ENCODE assay signal across 17 cellular contexts in the genomic region with DNA sequence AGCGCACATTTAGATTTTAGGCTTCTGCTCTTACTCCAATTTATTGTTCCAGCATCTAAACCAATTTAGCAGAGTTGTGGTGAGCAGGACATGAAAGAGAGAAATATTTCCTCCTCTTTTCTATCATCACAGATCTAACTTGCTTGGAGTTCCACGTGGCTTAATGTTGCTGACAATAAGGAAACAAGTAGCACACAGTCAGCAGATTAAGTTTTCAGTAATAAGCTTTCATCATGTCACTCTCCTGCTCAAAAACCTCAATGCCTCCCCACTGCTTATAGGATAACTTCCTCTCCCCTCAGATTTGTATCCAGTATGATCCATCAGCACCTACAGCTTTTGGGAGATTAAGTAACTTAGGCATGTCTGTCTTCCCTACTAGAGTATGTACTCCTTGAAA. TPM values are rescaled to one million over a fixed set of nuclear protein-coding genes. Genes with fewer than 3 reads are reported as not detected.
A peak's percentile ranks its signal among the peaks of the same experiment; 100 is the strongest.
DNase-seq lines count a peak whose midpoint lies in the region; ATAC-seq, FAIRE-seq and TF ChIP-seq lines count a peak whose summit lies in the region.
"Had no signal": no experiment of that assay in that cellular context is flagged by ENCODE, and none has a peak within 500 bp of the region (broad histone marks: within the 10 kb centered on the region; RNA-seq: fewer than 3 reads in every experiment).

No MANE protein-coding gene starts in this region.

- no peak overlapping the region for H3K9ac ChIP-seq in keratinocyte (ENCODE audit: control insufficient read depth, extremely low read depth, insufficient read depth, low read length)

- H3K4me3 Mint-ChIP-seq in WTC11 = no peak overlapping the region
- H3K4me3 Mint-ChIP-seq in naive thymus-derived CD8-positive, alpha-beta T cell = no peak overlapping the region
- H3K4me3 Mint-ChIP-seq: CD4-positive, CD25-positive, alpha-beta regulatory T cell; HFFc6 had no signal

- 61 to 71% (median 62%) methylated on average over 2 of the region's 2 CpGs for WGBS in heart left ventricle, 4 donors

- H3K4me1 ChIP-seq in heart left ventricle (peaks cover 0 to 36% (median 5%) of the 10 kb centered on the region in 12 donors), keratinocyte (ENCODE audit: control insufficient read depth, extremely low read depth, insufficient read depth, low read length) (peaks cover 12% of the 10 kb centered on the region)
- H3K4me1 ChIP-seq: BE2C had no signal

- dilution Hi-C loops in keratinocyte (cut with MboI; ENCODE audit: extremely low pct_ligation_motif_present, low sequenced_read_pairs) = no loop called here

- no peaks in the 10 kb centered on the region for H3K27me3 ChIP-seq in heart left ventricle
- H3K27me3 ChIP-seq in keratinocyte (ENCODE audit: control insufficient read depth, extremely low read depth, insufficient read depth, low read length) = no peaks in the 10 kb centered on the region
- H3K27me3 ChIP-seq: BE2C had no signal

- POLR2A ChIA-PET in WTC11 (lab: Charles Lee) = interaction anchor here (1.4 kb wide), 1 partner anchor 9 kb away, joined by 3 read pairs; no protein-coding TSS in a partner anchor
- POLR2A ChIA-PET in naive thymus-derived CD8-positive, alpha-beta T cell (lab: Charles Lee) = interaction anchor here (0.6 to 2.2 kb wide), 2 partner anchors 10 to 90 kb away, joined by 4 to 14 read pairs; partner anchors contain the start of gene SSBP2

- peak in 3 of 4 donors; percentile 39 to 44 (median 41) for ATAC-seq in heart left ventricle
- ATAC-seq in sciatic nerve = peak; percentile 53
- no peak for ATAC-seq in WTC11
- ATAC-seq in naive thymus-derived CD8-positive, alpha-beta T cell = no peak

- no peak for TF ChIP-seq POLR2A in heart left ventricle (IDR thresholded peaks at IDR 0.05)

- no peak overlapping the region for H3K4me3 ChIP-seq in heart left ventricle
- no peak overlapping the region for H3K4me3 ChIP-seq in keratinocyte (ENCODE audit: control insufficient read depth in 2 of 3, extremely low read depth in 1 of 3, insufficient read depth in 2 of 3, low read depth in 1 of 3, low read length in 3 of 3)

- H3K9me3 Mint-ChIP-seq in WTC11 = 0 out of 2 replicates have a peak, but pooled peaks cover 2% of the 10 kb centered on the region
- H3K9me3 Mint-ChIP-seq in naive thymus-derived CD8-positive, alpha-beta T cell = no peaks in the 10 kb centered on the region
- H3K9me3 Mint-ChIP-seq: HFFc6 had no signal

- CTCF ChIA-PET in WTC11 (lab: Charles Lee) = no interaction called here

- no peak overlapping the region for H2AFZ ChIP-seq in keratinocyte (ENCODE audit: control insufficient read depth, low read length)

- H3K9me1 ChIP-seq in keratinocyte (ENCODE audit: control insufficient read depth, extremely low read depth, insufficient read depth, low read length) = no peaks in the 10 kb centered on the region

- H4K20me1 ChIP-seq in keratinocyte (ENCODE audit: control insufficient read depth, extremely low read depth, insufficient read depth, low read length) = no peaks in the 10 kb centered on the region

- H3K9me3 ChIP-seq in heart left ventricle (no peaks in the 10 kb centered on the region), keratinocyte (ENCODE audit: control insufficient read depth, low read depth, low read length) (no peaks in the 10 kb centered on the region)
- H3K9me3 ChIP-seq: BE2C had no signal

- no peaks in the 10 kb centered on the region for H3K36me3 ChIP-seq in heart left ventricle
- no peaks in the 10 kb centered on the region for H3K36me3 ChIP-seq in keratinocyte (ENCODE audit: control insufficient read depth in 2 of 2, extremely low read depth in 1 of 2, insufficient read depth in 2 of 2, low read length in 2 of 2)
- H3K36me3 ChIP-seq: BE2C had no signal

- no peaks in the 10 kb centered on the region for H3K27me3 Mint-ChIP-seq in WTC11 (ENCODE audit: low read depth)
- no peaks in the 10 kb centered on the region for H3K27me3 Mint-ChIP-seq in naive thymus-derived CD8-positive, alpha-beta T cell

- TF ChIP-seq CTCF in heart left ventricle (IDR thresholded peaks at IDR 0.05) (no peak), keratinocyte (optimal IDR thresholded peaks at IDR 0.05 in 1 of 3, IDR thresholded peaks at IDR 0.05 in 1 of 3, conservative IDR thresholded peaks at IDR 0.05 in 1 of 3; ENCODE audit: extremely low read depth in 1 of 3, insufficient read depth in 2 of 3, low read length in 3 of 3) (no peak), WTC11 (IDR thresholded peaks at IDR 0.05) (no peak)

- H3K27ac Mint-ChIP-seq in WTC11 = no peak overlapping the region
- H3K27ac Mint-ChIP-seq in naive thymus-derived CD8-positive, alpha-beta T cell = peak overlapping the region in 1 of 10 donors; percentile 26
- H3K27ac Mint-ChIP-seq: CD4-positive, CD25-positive, alpha-beta regulatory T cell; HFFc6 had no signal

- peaks cover 36% of the 10 kb centered on the region for H3K4me1 Mint-ChIP-seq in WTC11
- H3K4me1 Mint-ChIP-seq in naive thymus-derived CD8-positive, alpha-beta T cell = peaks cover 10 to 19% (median 11%) of the 10 kb centered on the region in 4 donors

- H3K4me2 ChIP-seq in keratinocyte (ENCODE audit: control insufficient read depth, extremely low read depth, insufficient read depth, low read depth, low read length) = no peak overlapping the region

- no peaks in the 10 kb centered on the region for H3K79me2 ChIP-seq in keratinocyte (ENCODE audit: control insufficient read depth, insufficient read depth, low read length)

- H3K36me3 Mint-ChIP-seq in WTC11 = no peaks in the 10 kb centered on the region
- H3K36me3 Mint-ChIP-seq in naive thymus-derived CD8-positive, alpha-beta T cell = no peaks in the 10 kb centered on the region
- H3K36me3 Mint-ChIP-seq: CD4-positive, CD25-positive, alpha-beta regulatory T cell had no signal

- DNase-seq in heart left ventricle (no peak), cardiac septum (ENCODE audit: low spot score) (no peak), OCI-M1 (lab: John Stamatoyannopoulos, UW) (peak; percentile 45), keratinocyte (ENCODE audit: low read depth, low spot score) (no peak), sciatic nerve (ENCODE audit: low spot score) (no peak), WTC11 (ENCODE audit: low spot score) (no peak)
- DNase-seq in activated T-cell treated with anti-CD3 and anti-CD28 coated beads, Interleukin-2, amount 50 U/mL, for 48 hours = no peak
- no peak for DNase-seq in naive thymus-derived CD8-positive, alpha-beta T cell
- DNase-seq: 8988T; BE2C; CD4-positive, CD25-positive, alpha-beta regulatory T cell; COR-L47; DMS 273 treated with DMSO at 0.1 percent for 48 hours; H7; HFFc6; NCI-H1092 treated with DMSO at 0.1 percent for 48 hours had no signal

- intact Hi-C loops in heart left ventricle (cut with DNase I) (no loop called here), cardiac septum (cut with DNase I) (no loop called here), sciatic nerve (cut with DNase I) (no loop called here)

- FAIRE-seq in keratinocyte (lab: Jason Lieb, UNC) = peak; percentile 49
- FAIRE-seq: G401.6 had no signal

- H3K27ac ChIP-seq in heart left ventricle = peak overlapping the region in 1 of 12 donors; percentile 69
- no peak overlapping the region for H3K27ac ChIP-seq in keratinocyte (ENCODE audit: control insufficient read depth, insufficient read depth, low read length)

TF ChIP-seq in WTC11, 78 proteins besides CTCF, POLR2A, EP300 and RAD21 (continues in another document):
- TF ChIP-seq AR (CRISPR knock-in tag; IDR thresholded peaks at IDR 0.05) = no peak
- TF ChIP-seq ZNF219 (CRISPR knock-in tag; IDR thresholded peaks at IDR 0.05; ENCODE audit: borderline replicate concordance) = no peak
- no peak for TF ChIP-seq ETV6 (CRISPR knock-in tag; IDR thresholded peaks at IDR 0.05)
- no peak for TF ChIP-seq NR3C1 (CRISPR knock-in tag; conservative IDR thresholded peaks at IDR 0.05; ENCODE audit: low read depth)
- no peak for TF ChIP-seq KAT7 (CRISPR knock-in tag; IDR thresholded peaks at IDR 0.05; ENCODE audit: borderline replicate concordance)
- TF ChIP-seq ZNF121 (CRISPR knock-in tag; IDR thresholded peaks at IDR 0.05) = no peak
- TF ChIP-seq FOXK1 (CRISPR knock-in tag; IDR thresholded peaks at IDR 0.05) = no peak
- TF ChIP-seq GRHL2 (CRISPR knock-in tag; IDR thresholded peaks at IDR 0.05; ENCODE audit: insufficient replicate concordance, severe bottlenecking) = no peak
- TF ChIP-seq SMAD3 (CRISPR knock-in tag; IDR thresholded peaks at IDR 0.05; ENCODE audit: borderline replicate concordance) = no peak
- no peak for TF ChIP-seq ATF1 (CRISPR knock-in tag; IDR thresholded peaks at IDR 0.05)

RNA-seq across cellular contexts. Expression of gene SSBP2, which starts 10.4 kb away (rescaled TPM):
- total RNA-seq in heart left ventricle (10 to 100 TPM; 38.6 to 98.1 (median 50.7) TPM), cardiac septum (102 TPM), sciatic nerve (131 TPM), WTC11 (2021) (24.9 to 29.7 TPM (median 27.8 TPM) in 3 replicates)
- polyA plus RNA-seq in heart left ventricle (10 to 100 TPM; 25.6 to 59.1 TPM), keratinocyte (7.9 to 34.2 TPM (median 14.6 TPM) in 3 replicates)
- polyA plus RNA-seq in keratinocyte (2011; ENCODE audit: low read depth) = 14.9 TPM
- polyA plus RNA-seq in keratinocyte (2011; cell fraction: cytosol; rRNA removed) = 14.0 and 25.3 TPM in 2 replicates
- polyA plus RNA-seq in keratinocyte (2011; cell fraction: nucleus; rRNA removed) = 24.4 and 28.5 TPM in 2 replicates
- 5.2 and 27.8 TPM in 2 replicates for polyA plus RNA-seq in keratinocyte (2012; ENCODE audit: low replicate concordance)
- polyA minus RNA-seq in keratinocyte = 3.9 to 41.0 TPM (median 20.2 TPM) in 3 replicates
- 16.7 TPM for polyA minus RNA-seq in keratinocyte (2011; cell fraction: cytosol; rRNA and poly(A)+ RNA removed)
- polyA minus RNA-seq in keratinocyte (2011; cell fraction: nucleus; rRNA and poly(A)+ RNA removed) = 12.1 and 19.0 TPM in 2 replicates
- total RNA-seq in naive thymus-derived CD8-positive, alpha-beta T cell = 10 to 100 TPM; 40.2 to 40.6 TPM
- 10 to 100 TPM; 36.4 to 43.8 (median 36.8) TPM for polyA plus RNA-seq in naive thymus-derived CD8-positive, alpha-beta T cell

Comparison
In these comparisons a context has a peak if more than half of its experiments do, and no peak if none do; other contexts are left out.
1. ATAC-seq: peak in heart left ventricle (3 of 4) and sciatic nerve (single experiment); none in WTC11 (single experiment) and naive thymus-derived CD8-positive, alpha-beta T cell (0 of 2).